27 cellular contexts compared by ENCODE assay signal in the genomic region with DNA sequence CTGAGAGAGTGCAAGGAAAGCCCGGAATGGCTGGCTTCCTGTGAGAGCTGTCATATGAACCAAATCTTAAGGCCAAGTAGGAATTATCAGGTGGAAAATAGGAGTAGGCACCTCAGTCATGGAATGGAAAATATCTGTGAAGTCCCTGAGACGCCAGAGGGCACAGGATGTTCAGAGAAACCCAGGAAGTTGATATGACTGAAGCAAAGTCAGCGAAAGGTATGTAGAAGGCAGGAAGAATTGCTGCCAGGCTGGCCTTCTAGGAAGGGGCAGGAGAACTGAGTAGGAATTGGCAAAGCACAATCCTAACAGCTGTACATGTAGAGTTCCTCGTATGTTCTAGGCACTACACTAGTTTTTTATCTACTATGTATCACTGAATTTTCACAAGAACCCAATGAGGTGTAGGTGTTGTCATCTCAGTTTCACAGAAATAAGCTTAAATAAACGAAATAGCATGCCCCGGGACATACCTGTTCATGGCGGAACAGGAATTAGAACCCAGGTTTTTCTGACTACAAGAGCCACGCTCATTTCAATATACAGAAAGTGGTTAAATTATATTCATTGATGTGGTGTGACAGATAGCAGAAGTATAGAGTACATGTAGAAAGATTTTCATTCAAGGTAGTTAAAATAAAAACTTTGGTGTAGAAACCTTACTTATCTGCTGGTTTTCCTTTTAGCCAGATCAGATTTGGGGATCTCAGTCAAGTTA. TPM values are rescaled to one million over a fixed set of nuclear protein-coding genes. Genes with fewer than 3 reads are reported as not detected.
A peak's percentile ranks its signal among the peaks of the same experiment; 100 is the strongest.
DNase-seq lines count a peak whose midpoint lies in the region; ATAC-seq and TF ChIP-seq lines count a peak whose summit lies in the region.
"Had no signal": no experiment of that assay in that cellular context is flagged by ENCODE, and none has a peak within 500 bp of the region (broad histone marks: within the 10 kb centered on the region; RNA-seq: fewer than 3 reads in every experiment).

No MANE protein-coding gene starts in this region.

- H3K36me3 ChIP-seq in CD4-positive, CD25-positive, alpha-beta regulatory T cell (ENCODE audit: control insufficient read depth, insufficient read depth, low read length), result peaks cover 20% of the 10 kb centered on the region

- H3K4me1 ChIP-seq in CD4-positive, CD25-positive, alpha-beta regulatory T cell (ENCODE audit: control insufficient read depth, insufficient read depth, low read length, poor library complexity, severe bottlenecking), result peaks cover 15% of the 10 kb centered on the region
- H3K4me1 ChIP-seq: tibial nerve had no signal

- H3K4me3 Mint-ChIP-seq in T-helper 1 cell treated with Interleukin-12 subunit alpha and Interleukin-12 subunit beta and Interleukin-4 antibody, amounts not matched to agents 30 μg/mL and 1 μg/mL, for 36 hours, result no peak overlapping the region
- H3K4me3 Mint-ChIP-seq in CD4-positive, CD25-positive, alpha-beta regulatory T cell, result peak overlapping the region in 3 of 4 donors; percentile 39 to 66 (median 49)
- H3K4me3 Mint-ChIP-seq in T-helper 2 cell treated with Interferon-gamma antibody and Interleukin-4, amounts not matched to agents 5 μg/mL and 100 μg/mL, for 36 hours, result peak overlapping the region; percentile 23
- H3K4me3 Mint-ChIP-seq: activated CD8-positive, alpha-beta memory T cell treated with anti-CD3 and anti-CD28 coated beads, Interleukin-2, amount 10 ng/mL, durations not matched to agents 7 days and 5 days; WTC11 had no signal

- H3K36me3 Mint-ChIP-seq in T-helper 1 cell treated with Interleukin-12 subunit alpha and Interleukin-12 subunit beta and Interleukin-4 antibody, amounts not matched to agents 30 μg/mL and 1 μg/mL, for 36 hours (ENCODE audit: low read depth), result peaks cover 24% of the 10 kb centered on the region
- H3K36me3 Mint-ChIP-seq in CD4-positive, CD25-positive, alpha-beta regulatory T cell, result peaks cover 33% of the 10 kb centered on the region
- H3K36me3 Mint-ChIP-seq in T-helper 2 cell treated with Interferon-gamma antibody and Interleukin-4, amounts not matched to agents 5 μg/mL and 100 μg/mL, for 36 hours (ENCODE audit: low read depth), result peaks cover 40% of the 10 kb centered on the region

- H3K27me3 Mint-ChIP-seq in T-helper 1 cell treated with Interleukin-12 subunit alpha and Interleukin-12 subunit beta and Interleukin-4 antibody, amounts not matched to agents 30 μg/mL and 1 μg/mL, for 36 hours (ENCODE audit: low read depth), result no peaks in the 10 kb centered on the region
- H3K27me3 Mint-ChIP-seq in CD4-positive, CD25-positive, alpha-beta regulatory T cell, result no peaks in the 10 kb centered on the region
- H3K27me3 Mint-ChIP-seq in T-helper 2 cell treated with Interferon-gamma antibody and Interleukin-4, amounts not matched to agents 5 μg/mL and 100 μg/mL, for 36 hours (ENCODE audit: low read depth), result no peaks in the 10 kb centered on the region
- H3K27me3 Mint-ChIP-seq: activated CD8-positive, alpha-beta memory T cell treated with anti-CD3 and anti-CD28 coated beads, Interleukin-2, amount 10 ng/mL, durations not matched to agents 7 days and 5 days had no signal

- no peaks in the 10 kb centered on the region for H3K9me3 Mint-ChIP-seq in T-helper 1 cell treated with Interleukin-12 subunit alpha and Interleukin-12 subunit beta and Interleukin-4 antibody, amounts not matched to agents 30 μg/mL and 1 μg/mL, for 36 hours
- H3K9me3 Mint-ChIP-seq in CD4-positive, CD25-positive, alpha-beta regulatory T cell, result no peaks in the 10 kb centered on the region
- H3K9me3 Mint-ChIP-seq in T-helper 2 cell treated with Interferon-gamma antibody and Interleukin-4, amounts not matched to agents 5 μg/mL and 100 μg/mL, for 36 hours, result no peaks in the 10 kb centered on the region

- DNase-seq in T-helper 1 cell, result no peak
- DNase-seq in CD4-positive, CD25-positive, alpha-beta regulatory T cell, result peak in 2 of 3 donors; percentile 18 to 30
- no peak for DNase-seq in T-helper 2 cell treated with Interferon-gamma antibody and Interleukin-4, amounts not matched to agents 5 μg/mL and 100 μg/mL, for 36 hours (ENCODE audit: low spot score)
- DNase-seq in iris pigment epithelial cell (ENCODE audit: low read depth), result peak; percentile 4
- no peak for DNase-seq in activated gamma-delta T cell (lab: John Stamatoyannopoulos, UW)
- DNase-seq in foreskin fibroblast, result no peak
- DNase-seq: activated CD8-positive, alpha-beta memory T cell treated with anti-CD3 and anti-CD28 coated beads, Interleukin-2, amount 10 ng/mL, durations not matched to agents 7 days and 5 days; DMS53; effector CD8-positive, alpha-beta T cell; KBM-7; left cardiac atrium; mesenchymal stem cell; NCI-H146; NCI-H2171; NCI-H526 treated with DMSO at 0.1 percent for 48 hours; occipital lobe; spleen; stimulated activated CD4-positive, alpha-beta T cell treated with anti-CD3 and anti-CD28 coated beads, Interleukin-4, amount 100 ng/mL, for 24 hours; stomach; T1000 had no signal

- peak overlapping the region; percentile 67 for H3K27ac Mint-ChIP-seq in T-helper 1 cell treated with Interleukin-12 subunit alpha and Interleukin-12 subunit beta and Interleukin-4 antibody, amounts not matched to agents 30 μg/mL and 1 μg/mL, for 36 hours
- H3K27ac Mint-ChIP-seq in CD4-positive, CD25-positive, alpha-beta regulatory T cell, result peak overlapping the region; percentile 82 to 95 (median 89)
- peak overlapping the region; percentile 47 for H3K27ac Mint-ChIP-seq in T-helper 2 cell treated with Interferon-gamma antibody and Interleukin-4, amounts not matched to agents 5 μg/mL and 100 μg/mL, for 36 hours
- H3K27ac Mint-ChIP-seq: activated CD8-positive, alpha-beta memory T cell treated with anti-CD3 and anti-CD28 coated beads, Interleukin-2, amount 10 ng/mL, durations not matched to agents 7 days and 5 days; WTC11 had no signal

- peak overlapping the region; percentile 37 for H3K4me3 ChIP-seq in CD4-positive, CD25-positive, alpha-beta regulatory T cell (ENCODE audit: low read depth, low read length)
- H3K4me3 ChIP-seq in foreskin fibroblast (ENCODE audit: low read depth in 1 of 2, low read length in 2 of 2), result no peak overlapping the region
- H3K4me3 ChIP-seq: GM12878, SK-N-MC, spleen, stomach, tibial nerve had no signal

- H3K9me3 ChIP-seq in CD4-positive, CD25-positive, alpha-beta regulatory T cell (ENCODE audit: control insufficient read depth in 2 of 2, low read length in 2 of 2), result no peaks in the 10 kb centered on the region
- H3K9me3 ChIP-seq: spleen, stomach, tibial nerve had no signal

- no peak for TF ChIP-seq CTCF in foreskin fibroblast (IDR thresholded peaks at IDR 0.05; ENCODE audit: low read depth, low read length)

- H3K27ac ChIP-seq in CD4-positive, CD25-positive, alpha-beta regulatory T cell (ENCODE audit: insufficient read depth, low read length, poor library complexity, severe bottlenecking), result no peak overlapping the region
- H3K27ac ChIP-seq: 22Rv1, SK-N-MC, stomach, tibial nerve had no signal

- peaks cover 20% of the 10 kb centered on the region for H3K4me1 Mint-ChIP-seq in T-helper 1 cell treated with Interleukin-12 subunit alpha and Interleukin-12 subunit beta and Interleukin-4 antibody, amounts not matched to agents 30 μg/mL and 1 μg/mL, for 36 hours (ENCODE audit: low read depth)
- H3K4me1 Mint-ChIP-seq in CD4-positive, CD25-positive, alpha-beta regulatory T cell, result peaks cover 23 to 42% (median 34%) of the 10 kb centered on the region in 4 donors
- H3K4me1 Mint-ChIP-seq in T-helper 2 cell treated with Interferon-gamma antibody and Interleukin-4, amounts not matched to agents 5 μg/mL and 100 μg/mL, for 36 hours (ENCODE audit: low read depth), result peaks cover 25% of the 10 kb centered on the region
- H3K4me1 Mint-ChIP-seq: WTC11 had no signal

- no peaks in the 10 kb centered on the region for H3K27me3 ChIP-seq in CD4-positive, CD25-positive, alpha-beta regulatory T cell (ENCODE audit: control insufficient read depth, insufficient read depth, low read length)
- H3K27me3 ChIP-seq: spleen, stomach, tibial nerve had no signal

- ATAC-seq in CD4-positive, CD25-positive, alpha-beta regulatory T cell (ENCODE audit: low read depth in 2 of 2), result peak in 1 of 2 donors; percentile 57
- no peak for ATAC-seq in GM19455 (IDR thresholded peaks at IDR 0.05; ENCODE audit: unreplicated experiment)
- ATAC-seq: activated CD8-positive, alpha-beta memory T cell treated with anti-CD3 and anti-CD28 coated beads, Interleukin-2, amount 10 ng/mL, durations not matched to agents 7 days and 5 days; GM12878; left cardiac atrium; WTC11 had no signal

RNA-seq across cellular contexts. Expression of gene HMGXB4, which starts 17.0 kb away (rescaled TPM):
- total RNA-seq in CD4-positive, CD25-positive, alpha-beta regulatory T cell, result 48.4 TPM
- polyA plus RNA-seq in CD4-positive, CD25-positive, alpha-beta regulatory T cell, result 10 to 100 TPM; 16.1 to 19.7 (median 17.3) TPM

RNA-seq across cellular contexts. Expression of gene TOM1, which starts 25.4 kb away (rescaled TPM):
- 194 TPM for total RNA-seq in CD4-positive, CD25-positive, alpha-beta regulatory T cell
- 10 to 100 TPM; 54.8 to 73.4 (median 64.9) TPM for polyA plus RNA-seq in CD4-positive, CD25-positive, alpha-beta regulatory T cell

Comparison
In these comparisons a context has a peak if more than half of its experiments do, and no peak if none do; other contexts are left out.
1. DNase-seq: peak in CD4-positive, CD25-positive, alpha-beta regulatory T cell (2 of 3) and iris pigment epithelial cell (single experiment); none in T-helper 1 cell (0 of 5), T-helper 2 cell treated with Interferon-gamma antibody and Interleukin-4, amounts not matched to agents 5 μg/mL and 100 μg/mL, for 36 hours (single experiment), activated gamma-delta T cell (single experiment) and foreskin fibroblast (0 of 2).
2. Peak in every context shown above with its lines, with median percentiles within 50 percentile points of each other: H3K27ac Mint-ChIP-seq.